1 cellular context compared by ENCODE assay signal in genomic region chr15:90230071-90230494, GRCh38.
TF ChIP-seq lines count a peak whose summit lies in the region.

No MANE protein-coding gene starts in this region.

TF ChIP-seq in GM12878, 131 proteins besides CTCF, POLR2A, EP300 and RAD21:
- TF ChIP-seq SMARCA5 (IDR thresholded peaks at IDR 0.05) = no peak
